In the genomic region with DNA sequence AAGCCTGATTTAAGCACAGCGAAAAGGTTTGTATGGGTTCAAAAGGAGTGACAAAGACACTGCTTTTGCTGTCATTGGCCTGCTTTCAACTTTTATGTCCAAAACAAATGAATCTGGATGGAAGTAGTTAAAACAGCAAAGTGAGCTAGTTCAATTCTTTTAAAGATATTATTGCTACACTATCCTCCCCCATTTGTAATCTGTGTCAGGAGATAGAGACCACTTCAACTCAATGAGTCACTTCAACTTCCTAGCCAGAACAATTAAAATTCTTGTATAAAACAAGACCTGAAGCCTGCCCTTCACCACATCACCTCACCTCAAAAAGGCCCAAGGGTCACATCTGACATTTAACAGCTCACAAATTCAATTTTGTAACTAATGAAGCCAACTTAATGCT, we compare ENCODE assay signal across 24 cellular contexts.
DNase-seq lines count a peak whose midpoint lies in the region; ATAC-seq, FAIRE-seq and TF ChIP-seq lines count a peak whose summit lies in the region.
"Had no signal": no experiment of that assay in that cellular context is flagged by ENCODE, and none has a peak within 500 bp of the region (broad histone marks: within the 10 kb centered on the region; RNA-seq: fewer than 3 reads in every experiment).

No MANE protein-coding gene starts in this region.

- no peak overlapping the region for H3K4me2 ChIP-seq in Karpas-422 (ENCODE audit: low read depth, low read length, poor library complexity, severe bottlenecking)

- TF ChIP-seq POLR2A in Peyer's patch (IDR thresholded peaks at IDR 0.05) (no peak), ovary (IDR thresholded peaks at IDR 0.05) (no peak)

- no peaks in the 10 kb centered on the region for H3K36me3 ChIP-seq in Karpas-422 (ENCODE audit: insufficient read depth, low read length)
- H3K36me3 ChIP-seq in Peyer's patch, result no peaks in the 10 kb centered on the region
- H3K36me3 ChIP-seq in ovary, result no peaks in the 10 kb centered on the region
- H3K36me3 ChIP-seq: esophagus muscularis mucosa, right lobe of liver had no signal

- H3K27me3 ChIP-seq in Karpas-422 (ENCODE audit: low read length), result no peaks in the 10 kb centered on the region
- H3K27me3 ChIP-seq in Peyer's patch, result no peaks in the 10 kb centered on the region
- no peaks in the 10 kb centered on the region for H3K27me3 ChIP-seq in ovary
- H3K27me3 ChIP-seq: esophagus muscularis mucosa, right lobe of liver had no signal

- no peak for TF ChIP-seq EP300 in ovary (IDR thresholded peaks at IDR 0.05)

- no peak for ATAC-seq in HG02938 (IDR thresholded peaks at IDR 0.05; ENCODE audit: unreplicated experiment)
- ATAC-seq: effector memory CD8-positive, alpha-beta T cell; HepG2; natural killer cell; right lobe of liver had no signal

- H3K4me3 ChIP-seq in Karpas-422 (ENCODE audit: low read length), result no peak overlapping the region
- no peak overlapping the region for H3K4me3 ChIP-seq in Peyer's patch
- H3K4me3 ChIP-seq in ovary, result no peak overlapping the region
- H3K4me3 ChIP-seq: esophagus muscularis mucosa, GM23248, right lobe of liver had no signal

- peak; percentile 9 for FAIRE-seq in islet of Langerhans (lab: Jason Lieb, UNC)
- FAIRE-seq: HepG2, TTC549 had no signal

- H3K9me3 ChIP-seq in Karpas-422 (ENCODE audit: low read length), result no peaks in the 10 kb centered on the region
- no peaks in the 10 kb centered on the region for H3K9me3 ChIP-seq in Peyer's patch
- H3K9me3 ChIP-seq in ovary, result no peaks in the 10 kb centered on the region
- H3K9me3 ChIP-seq: esophagus muscularis mucosa, right lobe of liver had no signal

- H3K27ac ChIP-seq in Karpas-422 (ENCODE audit: low read length) (no peak overlapping the region), Peyer's patch (no peak overlapping the region), ovary (no peak overlapping the region)
- H3K27ac ChIP-seq: esophagus muscularis mucosa, GM23248, right lobe of liver, RWPE1 had no signal

- no peaks in the 10 kb centered on the region for H3K9me2 ChIP-seq in Karpas-422 (replicated peaks; ENCODE audit: insufficient read depth, low read length)

- 35 to 54% (median 47%) methylated on average over 1 of the region's 1 CpG for WGBS in ovary, 3 donors

- no peaks in the 10 kb centered on the region for H4K20me1 ChIP-seq in Karpas-422 (ENCODE audit: insufficient read depth, low read depth, low read length)

- intact Hi-C loops in ovary (cut with DNase I), result no loop called here

- H3K4me1 ChIP-seq in Karpas-422 (ENCODE audit: low read length), result no peaks in the 10 kb centered on the region
- H3K4me1 ChIP-seq in Peyer's patch, result no peaks in the 10 kb centered on the region
- no peaks in the 10 kb centered on the region for H3K4me1 ChIP-seq in ovary (ENCODE audit: insufficient read depth)

- peak; percentile 47 for DNase-seq in A172 (ENCODE audit: low spot score)
- peak; percentile 31 for DNase-seq in Karpas-422
- DNase-seq in amniotic epithelial cell (ENCODE audit: low read depth), result peak; percentile 54
- no peak for DNase-seq in Peyer's patch
- DNase-seq in middle frontal gyrus (ENCODE audit: extremely low spot score, low spot score), result no peak
- no peak for DNase-seq in ovary
- DNase-seq: activated CD4-positive, alpha-beta T cell treated with anti-CD3 and anti-CD28 coated beads, Interleukin-2, amount 10 ng/mL, durations not matched to agents 7 days and 5 days; aorta; COR-L47; DND-41; effector memory CD8-positive, alpha-beta T cell; natural killer cell; NCI-H1417; NCI-H2107; NCI-H526; right lobe of liver; SW 1271 had no signal

- TF ChIP-seq CTCF in Peyer's patch (IDR thresholded peaks at IDR 0.05), result no peak
- TF ChIP-seq CTCF in ovary (IDR thresholded peaks at IDR 0.05), result no peak

- H2AFZ ChIP-seq in Karpas-422 (ENCODE audit: low read length), result no peak overlapping the region
- H2AFZ ChIP-seq: GM23248 had no signal

- H3K9ac ChIP-seq in Karpas-422 (ENCODE audit: low read length), result no peak overlapping the region
- H3K9ac ChIP-seq: GM23248 had no signal

- H3K79me2 ChIP-seq in Karpas-422 (ENCODE audit: low read length), result no peaks in the 10 kb centered on the region

Comparison
In these comparisons a context has a peak if more than half of its experiments do, and no peak if none do; other contexts are left out.
1. DNase-seq: peak in A172 (single experiment), Karpas-422 (single experiment) and amniotic epithelial cell (single experiment); none in Peyer's patch (0 of 3), middle frontal gyrus (single experiment) and ovary (0 of 5).